ENCODE assay signal across 1 cellular context in genomic region chr3:39657775-39658174, GRCh38.
TF ChIP-seq lines count a peak whose summit lies in the region.

No MANE protein-coding gene starts in this region.

TF ChIP-seq in K562, 482 proteins besides CTCF, POLR2A, EP300 and RAD21 (continued from another document):
- TF ChIP-seq FOXP4 (CRISPR knock-in tag; IDR thresholded peaks at IDR 0.05; ENCODE audit: borderline replicate concordance) (no peak), MAFG (tag; conservative IDR thresholded peaks at IDR 0.05) (0 out of 2 replicates have a peak, but pooled peaks have one; percentile 24), ZNF316 (IDR thresholded peaks at IDR 0.05) (peak; percentile 67), HMBOX1 (IDR thresholded peaks at IDR 0.05) (no peak)
